ENCODE assay signal across 18 cellular contexts in the genomic region with DNA sequence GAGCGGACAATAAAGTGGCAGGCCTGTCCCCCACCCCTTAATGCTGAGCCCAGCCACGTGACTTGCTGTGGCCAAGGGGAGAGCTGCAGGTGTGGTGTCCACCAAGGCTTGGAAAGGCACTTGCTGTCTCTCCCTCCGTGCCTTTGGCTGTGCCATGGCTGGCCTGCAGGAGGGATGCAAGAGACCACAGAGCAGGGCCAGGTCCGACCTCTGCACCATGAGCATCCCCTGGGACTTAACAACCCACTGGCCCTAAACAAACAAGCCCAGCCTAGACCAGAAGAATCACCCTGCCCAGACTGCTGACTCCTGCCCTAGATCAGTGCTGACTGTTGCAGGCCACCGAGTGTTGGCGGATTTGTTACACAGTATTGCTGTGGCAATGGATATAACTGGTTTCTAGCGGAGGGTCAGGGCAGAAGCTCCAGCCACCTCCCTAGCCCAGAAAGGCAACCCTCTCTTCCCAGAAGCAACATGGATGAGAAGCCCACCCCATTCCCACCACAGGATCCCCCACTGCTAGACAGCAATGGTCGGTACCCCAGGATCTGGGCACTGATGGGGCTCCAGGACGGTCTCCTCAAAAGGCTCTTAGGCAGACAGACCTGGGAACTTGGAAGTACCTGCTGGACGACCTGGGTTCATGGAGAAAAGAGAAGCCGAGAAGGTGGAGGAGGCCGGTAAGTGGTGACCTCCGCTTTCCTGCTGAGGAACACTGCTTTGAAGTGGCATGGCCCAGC.
"Had no signal": no experiment of that assay in that cellular context is flagged by ENCODE, and none has a peak within 500 bp of the region (broad histone marks: within the 10 kb centered on the region; RNA-seq: fewer than 3 reads in every experiment).

No MANE protein-coding gene starts in this region.

- ATAC-seq: activated T-helper 17 cell treated with anti-CD3 and anti-CD28 coated beads, Interleukin-2, amount 50 U/mL, for 72 hours; left lobe of liver; stimulated activated effector memory CD8-positive, alpha-beta T cell treated with anti-CD3 and anti-CD28 coated beads, Interleukin-12 subunit alpha, Interleukin-12 subunit beta, amount 100 ng/mL, for 72 hours had no signal

- H3K4me2 ChIP-seq: neural progenitor cell, smooth muscle cell had no signal

- H3K4me3 ChIP-seq: adrenal gland, body of pancreas, esophagus squamous epithelium, heart left ventricle, neural progenitor cell, pancreas, smooth muscle cell, tibial artery, vagina had no signal

- H3K36me3 Mint-ChIP-seq: activated naive CD4-positive, alpha-beta T cell treated with anti-CD3 and anti-CD28 coated beads, Interleukin-2, amount 10 ng/mL, durations not matched to agents 7 days and 5 days; stimulated activated effector memory CD8-positive, alpha-beta T cell treated with anti-CD3 and anti-CD28 coated beads, Interleukin-12 subunit alpha, Interleukin-12 subunit beta, amount 100 ng/mL, for 72 hours had no signal

- H3K27ac Mint-ChIP-seq: activated naive CD4-positive, alpha-beta T cell treated with anti-CD3 and anti-CD28 coated beads, Interleukin-2, amount 10 ng/mL, durations not matched to agents 7 days and 5 days; activated T-helper 17 cell treated with anti-CD3 and anti-CD28 coated beads, Interleukin-2, amount 50 U/mL, for 72 hours; neural progenitor cell; stimulated activated effector memory CD8-positive, alpha-beta T cell treated with anti-CD3 and anti-CD28 coated beads, Interleukin-12 subunit alpha, Interleukin-12 subunit beta, amount 100 ng/mL, for 72 hours had no signal

- H3K27me3 ChIP-seq: adrenal gland, body of pancreas, heart left ventricle, neural progenitor cell, pancreas, vagina had no signal

- FAIRE-seq: pancreas had no signal

- DNase-seq: activated CD4-positive, alpha-beta T cell treated with anti-CD3 and anti-CD28 coated beads for 48 hours; activated CD8-positive, alpha-beta memory T cell treated with anti-CD3 and anti-CD28 coated beads for 24 hours; activated naive CD4-positive, alpha-beta T cell treated with anti-CD3 and anti-CD28 coated beads, Interleukin-2, amount 10 ng/mL, durations not matched to agents 7 days and 5 days; esophagus squamous epithelium; mesendoderm; T-helper 1 cell had no signal

- H3K4me3 Mint-ChIP-seq: activated naive CD4-positive, alpha-beta T cell treated with anti-CD3 and anti-CD28 coated beads, Interleukin-2, amount 10 ng/mL, durations not matched to agents 7 days and 5 days; activated T-helper 17 cell treated with anti-CD3 and anti-CD28 coated beads, Interleukin-2, amount 50 U/mL, for 72 hours; neural progenitor cell; stimulated activated effector memory CD8-positive, alpha-beta T cell treated with anti-CD3 and anti-CD28 coated beads, Interleukin-12 subunit alpha, Interleukin-12 subunit beta, amount 100 ng/mL, for 72 hours had no signal

- H3K27ac ChIP-seq: adrenal gland, body of pancreas, esophagus squamous epithelium, heart left ventricle, neural progenitor cell, pancreas, tibial artery, vagina, VCaP had no signal

- H3K9me3 Mint-ChIP-seq: activated naive CD4-positive, alpha-beta T cell treated with anti-CD3 and anti-CD28 coated beads, Interleukin-2, amount 10 ng/mL, durations not matched to agents 7 days and 5 days; activated T-helper 17 cell treated with anti-CD3 and anti-CD28 coated beads, Interleukin-2, amount 50 U/mL, for 72 hours; neural progenitor cell; stimulated activated effector memory CD8-positive, alpha-beta T cell treated with anti-CD3 and anti-CD28 coated beads, Interleukin-12 subunit alpha, Interleukin-12 subunit beta, amount 100 ng/mL, for 72 hours had no signal

- H3K36me3 ChIP-seq: neural progenitor cell had no signal

- H3K4me1 ChIP-seq: pancreas had no signal

- H3K9me3 ChIP-seq: adrenal gland, body of pancreas, esophagus squamous epithelium, heart left ventricle, pancreas, tibial artery, vagina had no signal

- H2AFZ ChIP-seq: neural progenitor cell had no signal
